Comparison of ENCODE assay signal across 1 cellular context in genomic region chr1:1919304-1920056, GRCh38.
A peak's percentile ranks its signal among the peaks of the same experiment; 100 is the strongest.
TF ChIP-seq lines count a peak whose summit lies in the region.

No MANE protein-coding gene starts in this region.

TF ChIP-seq in HepG2, 621 proteins besides CTCF, POLR2A, EP300 and RAD21 (continues in another document):
- TF ChIP-seq ZNF792 (CRISPR knock-in tag; IDR thresholded peaks at IDR 0.05) (peak; percentile 92), ZNF275 (CRISPR knock-in tag; IDR thresholded peaks at IDR 0.05; ENCODE audit: borderline replicate concordance) (peak; percentile 77; the same call in 1 of the 2 replicates), ZNF83 (CRISPR knock-in tag; IDR thresholded peaks at IDR 0.05; ENCODE audit: borderline replicate concordance) (no peak), RARG (CRISPR knock-in tag; IDR thresholded peaks at IDR 0.05; ENCODE audit: low read depth) (no peak), CREM (IDR thresholded peaks at IDR 0.05) (peak; percentile 23), CREM (CRISPR knock-in tag; IDR thresholded peaks at IDR 0.05) (no peak), ZNF446 (CRISPR knock-in tag; IDR thresholded peaks at IDR 0.05) (no peak), KDM3A (CRISPR knock-in tag; IDR thresholded peaks at IDR 0.05; ENCODE audit: low read depth) (peak; percentile 72; the same call in 1 of the 2 replicates), RFX5 (IDR thresholded peaks at IDR 0.05; ENCODE audit: low read depth, low read length) (no peak), ZNF784 (CRISPR knock-in tag; IDR thresholded peaks at IDR 0.05; ENCODE audit: borderline replicate concordance) (peak; percentile 39; the same call in 1 of the 2 replicates), SP2 (CRISPR knock-in tag; IDR thresholded peaks at IDR 0.05) (no peak), NFE2L1 (CRISPR knock-in tag; IDR thresholded peaks at IDR 0.05; ENCODE audit: borderline replicate concordance) (peak; percentile 64; the same call in 1 of the 2 replicates), NR2F1 (CRISPR knock-in tag; IDR thresholded peaks at IDR 0.05) (no peak), ZNF772 (CRISPR knock-in tag; IDR thresholded peaks at IDR 0.05) (peak; percentile 34; the same call in 1 of the 2 replicates), MAFF (IDR thresholded peaks at IDR 0.05; ENCODE audit: low read depth, low read length) (no peak), HDAC2 (CRISPR knock-in tag; IDR thresholded peaks at IDR 0.05) (peak; percentile 54), HOXD1 (CRISPR knock-in tag; IDR thresholded peaks at IDR 0.05) (peak; percentile 86), HNF1A (IDR thresholded peaks at IDR 0.05; ENCODE audit: low read depth) (no peak), HNF1A (CRISPR knock-in tag; IDR thresholded peaks at IDR 0.05; ENCODE audit: borderline replicate concordance) (0 out of 2 replicates have a peak, but pooled peaks have one; percentile 69), NFYC (CRISPR knock-in tag; IDR thresholded peaks at IDR 0.05) (peak; percentile 43), CREB3 (CRISPR knock-in tag; IDR thresholded peaks at IDR 0.05) (no peak), HHEX (CRISPR knock-in tag; IDR thresholded peaks at IDR 0.05) (no peak), KDM5B (CRISPR knock-in tag; IDR thresholded peaks at IDR 0.05; ENCODE audit: borderline replicate concordance) (peak; percentile 91), MTF2 (CRISPR knock-in tag; IDR thresholded peaks at IDR 0.05; ENCODE audit: borderline replicate concordance) (no peak; the same call in 1 of the 2 replicates), REPIN1 (CRISPR knock-in tag; IDR thresholded peaks at IDR 0.05; ENCODE audit: borderline replicate concordance, low read depth) (no peak), RFX3 (CRISPR knock-in tag; IDR thresholded peaks at IDR 0.05) (no peak), ZSCAN30 (CRISPR knock-in tag; IDR thresholded peaks at IDR 0.05) (no peak), ZNF549 (CRISPR knock-in tag; IDR thresholded peaks at IDR 0.05) (no peak), ZNF3 (CRISPR knock-in tag; IDR thresholded peaks at IDR 0.05) (no peak), ATF2 (CRISPR knock-in tag; IDR thresholded peaks at IDR 0.05) (peak; percentile 33; the same call in 1 of the 2 replicates), ZNF205 (CRISPR knock-in tag; IDR thresholded peaks at IDR 0.05) (no peak), YEATS4 (CRISPR knock-in tag; IDR thresholded peaks at IDR 0.05; ENCODE audit: borderline replicate concordance) (peak; percentile 60; the same call in 1 of the 2 replicates), ZBTB46 (CRISPR knock-in tag; IDR thresholded peaks at IDR 0.05; ENCODE audit: borderline replicate concordance) (no peak), U2AF2 (IDR thresholded peaks at IDR 0.05; ENCODE audit: low read depth, low read length) (no peak), RARA (CRISPR knock-in tag; IDR thresholded peaks at IDR 0.05) (0 out of 2 replicates have a peak, but pooled peaks have one; percentile 23)
- TF ChIP-seq, protein P1, sequence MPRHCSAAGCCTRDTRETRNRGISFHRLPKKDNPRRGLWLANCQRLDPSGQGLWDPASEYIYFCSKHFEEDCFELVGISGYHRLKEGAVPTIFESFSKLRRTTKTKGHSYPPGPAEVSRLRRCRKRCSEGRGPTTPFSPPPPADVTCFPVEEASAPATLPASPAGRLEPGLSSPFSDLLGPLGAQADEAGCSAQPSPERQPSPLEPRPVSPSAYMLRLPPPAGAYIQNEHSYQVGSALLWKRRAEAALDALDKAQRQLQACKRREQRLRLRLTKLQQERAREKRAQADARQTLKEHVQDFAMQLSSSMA (CRISPR knock-in tag; IDR thresholded peaks at IDR 0.05) = peak; percentile 68; the same call in 1 of the 2 replicates
- TF ChIP-seq, protein P2, sequence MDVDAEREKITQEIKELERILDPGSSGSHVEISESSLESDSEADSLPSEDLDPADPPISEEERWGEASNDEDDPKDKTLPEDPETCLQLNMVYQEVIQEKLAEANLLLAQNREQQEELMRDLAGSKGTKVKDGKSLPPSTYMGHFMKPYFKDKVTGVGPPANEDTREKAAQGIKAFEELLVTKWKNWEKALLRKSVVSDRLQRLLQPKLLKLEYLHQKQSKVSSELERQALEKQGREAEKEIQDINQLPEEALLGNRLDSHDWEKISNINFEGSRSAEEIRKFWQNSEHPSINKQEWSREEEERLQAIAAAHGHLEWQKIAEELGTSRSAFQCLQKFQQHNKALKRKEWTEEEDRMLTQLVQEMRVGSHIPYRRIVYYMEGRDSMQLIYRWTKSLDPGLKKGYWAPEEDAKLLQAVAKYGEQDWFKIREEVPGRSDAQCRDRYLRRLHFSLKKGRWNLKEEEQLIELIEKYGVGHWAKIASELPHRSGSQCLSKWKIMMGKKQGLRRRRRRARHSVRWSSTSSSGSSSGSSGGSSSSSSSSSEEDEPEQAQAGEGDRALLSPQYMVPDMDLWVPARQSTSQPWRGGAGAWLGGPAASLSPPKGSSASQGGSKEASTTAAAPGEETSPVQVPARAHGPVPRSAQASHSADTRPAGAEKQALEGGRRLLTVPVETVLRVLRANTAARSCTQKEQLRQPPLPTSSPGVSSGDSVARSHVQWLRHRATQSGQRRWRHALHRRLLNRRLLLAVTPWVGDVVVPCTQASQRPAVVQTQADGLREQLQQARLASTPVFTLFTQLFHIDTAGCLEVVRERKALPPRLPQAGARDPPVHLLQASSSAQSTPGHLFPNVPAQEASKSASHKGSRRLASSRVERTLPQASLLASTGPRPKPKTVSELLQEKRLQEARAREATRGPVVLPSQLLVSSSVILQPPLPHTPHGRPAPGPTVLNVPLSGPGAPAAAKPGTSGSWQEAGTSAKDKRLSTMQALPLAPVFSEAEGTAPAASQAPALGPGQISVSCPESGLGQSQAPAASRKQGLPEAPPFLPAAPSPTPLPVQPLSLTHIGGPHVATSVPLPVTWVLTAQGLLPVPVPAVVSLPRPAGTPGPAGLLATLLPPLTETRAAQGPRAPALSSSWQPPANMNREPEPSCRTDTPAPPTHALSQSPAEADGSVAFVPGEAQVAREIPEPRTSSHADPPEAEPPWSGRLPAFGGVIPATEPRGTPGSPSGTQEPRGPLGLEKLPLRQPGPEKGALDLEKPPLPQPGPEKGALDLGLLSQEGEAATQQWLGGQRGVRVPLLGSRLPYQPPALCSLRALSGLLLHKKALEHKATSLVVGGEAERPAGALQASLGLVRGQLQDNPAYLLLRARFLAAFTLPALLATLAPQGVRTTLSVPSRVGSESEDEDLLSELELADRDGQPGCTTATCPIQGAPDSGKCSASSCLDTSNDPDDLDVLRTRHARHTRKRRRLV (CRISPR knock-in tag; IDR thresholded peaks at IDR 0.05) = 0 out of 2 replicates have a peak, but pooled peaks have one; percentile 67
- TF ChIP-seq, protein P3, sequence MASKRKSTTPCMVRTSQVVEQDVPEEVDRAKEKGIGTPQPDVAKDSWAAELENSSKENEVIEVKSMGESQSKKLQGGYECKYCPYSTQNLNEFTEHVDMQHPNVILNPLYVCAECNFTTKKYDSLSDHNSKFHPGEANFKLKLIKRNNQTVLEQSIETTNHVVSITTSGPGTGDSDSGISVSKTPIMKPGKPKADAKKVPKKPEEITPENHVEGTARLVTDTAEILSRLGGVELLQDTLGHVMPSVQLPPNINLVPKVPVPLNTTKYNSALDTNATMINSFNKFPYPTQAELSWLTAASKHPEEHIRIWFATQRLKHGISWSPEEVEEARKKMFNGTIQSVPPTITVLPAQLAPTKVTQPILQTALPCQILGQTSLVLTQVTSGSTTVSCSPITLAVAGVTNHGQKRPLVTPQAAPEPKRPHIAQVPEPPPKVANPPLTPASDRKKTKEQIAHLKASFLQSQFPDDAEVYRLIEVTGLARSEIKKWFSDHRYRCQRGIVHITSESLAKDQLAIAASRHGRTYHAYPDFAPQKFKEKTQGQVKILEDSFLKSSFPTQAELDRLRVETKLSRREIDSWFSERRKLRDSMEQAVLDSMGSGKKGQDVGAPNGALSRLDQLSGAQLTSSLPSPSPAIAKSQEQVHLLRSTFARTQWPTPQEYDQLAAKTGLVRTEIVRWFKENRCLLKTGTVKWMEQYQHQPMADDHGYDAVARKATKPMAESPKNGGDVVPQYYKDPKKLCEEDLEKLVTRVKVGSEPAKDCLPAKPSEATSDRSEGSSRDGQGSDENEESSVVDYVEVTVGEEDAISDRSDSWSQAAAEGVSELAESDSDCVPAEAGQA (IDR thresholded peaks at IDR 0.05; ENCODE audit: low read depth) = no peak
- TF ChIP-seq, protein P3 (CRISPR knock-in tag; IDR thresholded peaks at IDR 0.05; ENCODE audit: borderline replicate concordance) = no peak
